Comparison of ENCODE assay signal across 21 cellular contexts in genomic region chr3:156418428-156418827, GRCh38.
"Had no signal": no experiment of that assay in that cellular context is flagged by ENCODE, and none has a peak within 500 bp of the region (broad histone marks: within the 10 kb centered on the region; RNA-seq: fewer than 3 reads in every experiment).

No MANE protein-coding gene starts in this region.

- H3K36me3 ChIP-seq: ascending aorta, Peyer's patch had no signal

- H3K27me3 ChIP-seq: ascending aorta, body of pancreas, Peyer's patch had no signal

- H3K4me1 ChIP-seq: ascending aorta, body of pancreas, Peyer's patch had no signal

- DNase-seq: activated CD4-positive, alpha-beta T cell treated with anti-CD3 and anti-CD28 coated beads for 48 hours; activated CD4-positive, alpha-beta T cell treated with anti-CD3 and anti-CD28 coated beads, Interleukin-2, amount 50 U/mL, for 4 hours; activated CD4-positive, CD25-positive, alpha-beta regulatory T cell treated with anti-CD3 and anti-CD28 coated beads, Interleukin-2, amount 50 U/mL, for 72 hours; activated CD8-positive, alpha-beta memory T cell treated with anti-CD3 and anti-CD28 coated beads, Interleukin-2, amount 50 U/mL, for 48 hours; activated CD8-positive, alpha-beta T cell treated with anti-CD3 and anti-CD28 coated beads, Interleukin-2, amount 10 ng/mL, durations not matched to agents 7 days and 5 days; activated effector memory CD4-positive, alpha-beta T cell treated with anti-CD3 and anti-CD28 coated beads, Interleukin-2, amount 50 U/mL, for 16 hours; activated naive CD4-positive, alpha-beta T cell treated with Interleukin-2 at 50 U/mL for 16 hours; activated naive CD8-positive, alpha-beta T cell treated with anti-CD3 and anti-CD28 coated beads, Interleukin-2, amount 50 U/mL, for 24 hours; activated T-cell treated with anti-CD3 and anti-CD28 coated beads, Interleukin-2, amount 50 U/mL, for 24 hours; amniotic stem cell; body of pancreas; KBM-7; NCI-H1092; NCI-H1930; NCI-H2227 treated with DMSO at 0.1 percent for 48 hours; NCI-H446 treated with DMSO at 0.1 percent for 48 hours; NCI-H526 treated with DMSO at 0.1 percent for 48 hours; NCI-H82; Peyer's patch had no signal

- H3K9me3 ChIP-seq: ascending aorta, body of pancreas, Peyer's patch had no signal

- H3K4me3 ChIP-seq: ascending aorta, body of pancreas, Peyer's patch had no signal

- H3K27ac ChIP-seq: ascending aorta, body of pancreas, Peyer's patch, RWPE1 had no signal
